In the genomic region with DNA sequence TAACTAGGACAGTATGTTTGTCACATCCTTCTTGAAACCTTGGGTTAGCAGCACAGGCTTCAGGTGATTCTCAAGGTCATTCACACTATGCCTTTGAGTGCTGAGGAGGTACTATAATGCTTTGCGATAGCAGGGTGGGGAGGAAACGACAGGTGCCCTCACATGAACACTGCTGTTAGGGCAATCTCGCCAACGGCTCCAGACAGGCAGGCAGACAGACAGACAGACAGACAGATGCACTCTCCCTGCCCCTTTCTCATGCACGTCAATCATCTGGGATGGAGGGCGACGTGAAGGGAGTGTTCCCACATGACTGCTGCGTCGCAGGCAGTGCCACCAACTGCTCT, we compare ENCODE assay signal across 8 cellular contexts.
DNase-seq lines count a peak whose midpoint lies in the region; ATAC-seq, FAIRE-seq and TF ChIP-seq lines count a peak whose summit lies in the region.

No MANE protein-coding gene starts in this region.

- H3K4me1 Mint-ChIP-seq in T-helper 17 cell: peaks cover 54% of the 10 kb centered on the region

- FAIRE-seq in H54 (lab: Jason Lieb, UNC): no peak

- H3K4me3 Mint-ChIP-seq in T-helper 17 cell: peak overlapping the region; percentile 82

- H3K79me2 ChIP-seq in hepatocyte: peaks cover 82% of the 10 kb centered on the region

- BruUV-seq in A673 (replicated peaks; lab: Mats Ljungman, UMichigan): no TSS peak

- no peak overlapping the region for H3K4me2 ChIP-seq in hepatocyte

- H3K27ac Mint-ChIP-seq in T-helper 17 cell: peak overlapping the region; percentile 98

- WGBS in hepatocyte (ENCODE audit: low lambda C conversion rate, missing lambda C conversion rate): 93% methylated on average over 9 of the region's 9 CpGs

- H3K27ac ChIP-seq in 22Rv1: peak overlapping the region; percentile 69
- peak overlapping the region; percentile 10 for H3K27ac ChIP-seq in hepatocyte
- no peak overlapping the region for H3K27ac ChIP-seq in A673 (ENCODE audit: low read depth, low read length, poor library complexity, severe bottlenecking)

- peaks cover 5% of the 10 kb centered on the region for H3K36me3 Mint-ChIP-seq in T-helper 17 cell (ENCODE audit: low read depth)

- TF ChIP-seq POLR2A in H54 (IDR thresholded peaks at IDR 0.05; ENCODE audit: low read depth, low read length): no peak

- peaks cover 42% of the 10 kb centered on the region for H3K4me1 ChIP-seq in hepatocyte (ENCODE audit: insufficient read depth)
- H3K4me1 ChIP-seq in A673 (ENCODE audit: insufficient read depth, low read length, poor library complexity, severe bottlenecking): peaks cover 13% of the 10 kb centered on the region

- POLR2A ChIA-PET in A673 (lab: Charles Lee; ENCODE audit: low non-redundant PET): no interaction called here

- H3K9me2 ChIP-seq in hepatocyte (replicated peaks; ENCODE audit: insufficient read depth): no peaks in the 10 kb centered on the region

- H3K4me3 ChIP-seq in hepatocyte (no peak overlapping the region), MG63 (no peak overlapping the region), A673 (ENCODE audit: low read depth, low read length, poor library complexity, severe bottlenecking) (no peak overlapping the region)

- H3K27me3 ChIP-seq in hepatocyte (no peaks in the 10 kb centered on the region), MG63 (no peaks in the 10 kb centered on the region), A673 (replicated peaks; ENCODE audit: insufficient read depth, low read depth, low read length, poor library complexity) (no peaks in the 10 kb centered on the region)

- CTCF ChIA-PET in A673 (lab: Charles Lee): no interaction called here

- H3K27me3 Mint-ChIP-seq in T-helper 17 cell: no peaks in the 10 kb centered on the region

- DNase-seq in T-helper 17 cell (peak in 2 of 3 donors; percentile 22 to 48), hepatocyte (ENCODE audit: low spot score) (no peak), MG63 (no peak), GM20000 (ENCODE audit: low spot score) (no peak), A673 (ENCODE audit: low spot score) (no peak), H54 (ENCODE audit: insufficient read length, low spot score) (no peak)

- intact Hi-C loops in A673 (cut with micrococcal nuclease; ENCODE audit: unreplicated experiment): no loop called here

- H3K36me3 ChIP-seq in hepatocyte (replicated peaks; ENCODE audit: insufficient read depth, low read depth) (no peaks in the 10 kb centered on the region), MG63 (no peaks in the 10 kb centered on the region), A673 (ENCODE audit: insufficient read depth, low read length, poor library complexity, severe bottlenecking) (no peaks in the 10 kb centered on the region)

- H4K20me1 ChIP-seq in hepatocyte (ENCODE audit: insufficient read depth, poor library complexity, severe bottlenecking): peaks cover 4% of the 10 kb centered on the region

- TF ChIP-seq CTCF in 22Rv1 (IDR thresholded peaks at IDR 0.05) (no peak), hepatocyte (IDR thresholded peaks at IDR 0.05; ENCODE audit: poor library complexity) (no peak), GM20000 (IDR thresholded peaks at IDR 0.05; ENCODE audit: extremely low read depth, missing control alignments) (no peak), A673 (conservative IDR thresholded peaks at IDR 0.05; ENCODE audit: low read depth, low read length) (no peak)

- H2AFZ ChIP-seq in hepatocyte: no peak overlapping the region

- ATAC-seq in GM21529 (IDR thresholded peaks at IDR 0.05; ENCODE audit: unreplicated experiment): peak; percentile 34
- peak; percentile 70 for ATAC-seq in T-helper 17 cell

- no peaks in the 10 kb centered on the region for H3K9me3 ChIP-seq in T-helper 17 cell (ENCODE audit: control insufficient read depth, low read length, poor library complexity, severe bottlenecking)
- H3K9me3 ChIP-seq in hepatocyte (ENCODE audit: low read depth): no peaks in the 10 kb centered on the region
- H3K9me3 ChIP-seq in MG63: no peaks in the 10 kb centered on the region
- no peaks in the 10 kb centered on the region for H3K9me3 ChIP-seq in A673 (ENCODE audit: low read depth, low read length, poor library complexity, severe bottlenecking)

Comparison
In these comparisons a context has a peak if more than half of its experiments do, and no peak if none do; other contexts are left out.
1. DNase-seq: peak in T-helper 17 cell (2 of 3); none in hepatocyte (single experiment), MG63 (single experiment), GM20000 (single experiment), A673 (single experiment) and H54 (single experiment).